10 cellular contexts compared by ENCODE assay signal in genomic region chr16:81519298-81520150, GRCh38.
DNase-seq lines count a peak whose midpoint lies in the region; ATAC-seq and TF ChIP-seq lines count a peak whose summit lies in the region.
"Had no signal": no experiment of that assay in that cellular context is flagged by ENCODE, and none has a peak within 500 bp of the region (broad histone marks: within the 10 kb centered on the region; RNA-seq: fewer than 3 reads in every experiment).

No MANE protein-coding gene starts in this region.

- no peaks in the 10 kb centered on the region for H3K9me3 ChIP-seq in Caco-2
- H3K9me3 ChIP-seq in KOPT-K1 (ENCODE audit: insufficient read depth, low read length, poor library complexity, severe bottlenecking) = no peaks in the 10 kb centered on the region
- H3K9me3 ChIP-seq in mucosa of descending colon = no peaks in the 10 kb centered on the region

- H3K4me3 Mint-ChIP-seq in Caco-2 (ENCODE audit: unreplicated experiment) = no peak overlapping the region
- peak overlapping the region; percentile 53 for H3K4me3 Mint-ChIP-seq in activated naive CD8-positive, alpha-beta T cell treated with anti-CD3 and anti-CD28 coated beads, Interleukin-2, amount 10 ng/mL, durations not matched to agents 7 days and 5 days

- H3K9me3 Mint-ChIP-seq in Caco-2 (ENCODE audit: unreplicated experiment) = no peaks in the 10 kb centered on the region
- no peaks in the 10 kb centered on the region for H3K9me3 Mint-ChIP-seq in activated naive CD8-positive, alpha-beta T cell treated with anti-CD3 and anti-CD28 coated beads, Interleukin-2, amount 10 ng/mL, durations not matched to agents 7 days and 5 days

- H3K4me3 ChIP-seq in Caco-2 (ENCODE audit: low read depth, low read length) = no peak overlapping the region
- H3K4me3 ChIP-seq in mucosa of descending colon = no peak overlapping the region

- CTCF ChIA-PET in Caco-2 (lab: Charles Lee) = no interaction called here

- POLR2A ChIA-PET in Caco-2 (lab: Charles Lee) = no interaction called here
- POLR2A ChIA-PET in activated naive CD8-positive, alpha-beta T cell treated with anti-CD3 and anti-CD28 coated beads, Interleukin-2, amount 10 ng/mL, durations not matched to agents 7 days and 5 days (lab: Charles Lee) = interaction anchor here (0.7 to 2.7 kb wide), 5 partner anchors 50 to 74 kb away, joined by 3 to 11 read pairs (median 4); partner anchors contain the start of gene CMIP

- no peak for DNase-seq in Caco-2
- no peak for DNase-seq in activated naive CD8-positive, alpha-beta T cell treated with anti-CD3 and anti-CD28 coated beads, Interleukin-2, amount 10 ng/mL, durations not matched to agents 7 days and 5 days
- DNase-seq in mucosa of descending colon = peak in 1 of 3 donors; percentile 17
- no peak for DNase-seq in NCI-H446 treated with DMSO at 0.1 percent for 48 hours (lab: John Stamatoyannopoulos, UW)
- DNase-seq in KG1 (lab: John Stamatoyannopoulos, UW) = no peak
- DNase-seq in GM10266 (ENCODE audit: extremely low spot score) = no peak
- DNase-seq: activated T-cell treated with anti-CD3 and anti-CD28 coated beads for 4 hours, DND-41 had no signal

- H3K27me3 ChIP-seq in Caco-2 (replicated peaks; ENCODE audit: control insufficient read depth, insufficient read depth, low read length) = no peaks in the 10 kb centered on the region

- peaks cover 2% of the 10 kb centered on the region; the same call in 1 of the 2 replicates for H3K36me3 ChIP-seq in Caco-2 (ENCODE audit: control insufficient read depth, insufficient read depth, low read length)
- peaks cover 27% of the 10 kb centered on the region for H3K36me3 ChIP-seq in KOPT-K1 (ENCODE audit: insufficient read depth, low read length)
- no peaks in the 10 kb centered on the region for H3K36me3 ChIP-seq in mucosa of descending colon (ENCODE audit: low read depth)

- H3K4me1 Mint-ChIP-seq in Caco-2 (ENCODE audit: low read depth, unreplicated experiment) = peaks cover 12% of the 10 kb centered on the region
- H3K4me1 Mint-ChIP-seq in activated naive CD8-positive, alpha-beta T cell treated with anti-CD3 and anti-CD28 coated beads, Interleukin-2, amount 10 ng/mL, durations not matched to agents 7 days and 5 days = peaks cover 54% of the 10 kb centered on the region

- H3K27me3 Mint-ChIP-seq in Caco-2 (ENCODE audit: insufficient read depth, unreplicated experiment) = no peaks in the 10 kb centered on the region
- no peaks in the 10 kb centered on the region for H3K27me3 Mint-ChIP-seq in activated naive CD8-positive, alpha-beta T cell treated with anti-CD3 and anti-CD28 coated beads, Interleukin-2, amount 10 ng/mL, durations not matched to agents 7 days and 5 days

- no TSS peak for BruUV-seq in Caco-2 (replicated peaks; lab: Mats Ljungman, UMichigan)

- peak overlapping the region; percentile 19 for H3K27ac ChIP-seq in KOPT-K1 (ENCODE audit: low read depth, low read length, poor library complexity, severe bottlenecking)

- no peak for ATAC-seq in activated naive CD8-positive, alpha-beta T cell treated with anti-CD3 and anti-CD28 coated beads, Interleukin-2, amount 10 ng/mL, durations not matched to agents 7 days and 5 days (ENCODE audit: low read depth)
- ATAC-seq in mucosa of descending colon (peak; percentile 50), HG03097 (IDR thresholded peaks at IDR 0.05; ENCODE audit: low FRiP score, unreplicated experiment) (no peak)

- intact Hi-C loops in Caco-2 (cut with micrococcal nuclease; ENCODE audit: unreplicated experiment) (no loop called here), mucosa of descending colon (cut with DNase I, micrococcal nuclease) (no loop called here)

- TF ChIP-seq CTCF in Caco-2 (IDR thresholded peaks at IDR 0.05; ENCODE audit: insufficient read depth in 1 of 2, low read depth in 1 of 2, low read length in 1 of 2, severe bottlenecking in 1 of 2, unreplicated experiment in 1 of 2) = no peak
- TF ChIP-seq CTCF in mucosa of descending colon (IDR thresholded peaks at IDR 0.05) = no peak
- TF ChIP-seq CTCF in GM10266 (IDR thresholded peaks at IDR 0.05; ENCODE audit: control insufficient read depth, insufficient read depth, low read depth, missing control alignments) = no peak

- H3K4me1 ChIP-seq in Caco-2 (peaks cover 6% of the 10 kb centered on the region), mucosa of descending colon (ENCODE audit: low read depth) (peaks cover 5% of the 10 kb centered on the region)

- H3K27ac Mint-ChIP-seq in Caco-2 (ENCODE audit: unreplicated experiment) = peak overlapping the region; percentile 66
- H3K27ac Mint-ChIP-seq in activated naive CD8-positive, alpha-beta T cell treated with anti-CD3 and anti-CD28 coated beads, Interleukin-2, amount 10 ng/mL, durations not matched to agents 7 days and 5 days = peak overlapping the region; percentile 86

- peaks cover 25% of the 10 kb centered on the region for H3K36me3 Mint-ChIP-seq in Caco-2 (ENCODE audit: insufficient read depth, unreplicated experiment)
- H3K36me3 Mint-ChIP-seq in activated naive CD8-positive, alpha-beta T cell treated with anti-CD3 and anti-CD28 coated beads, Interleukin-2, amount 10 ng/mL, durations not matched to agents 7 days and 5 days = peaks cover 30% of the 10 kb centered on the region
